1 cellular context compared by ENCODE assay signal in genomic region chr14:23361320-23361719, GRCh38.
TF ChIP-seq lines count a peak whose summit lies in the region.

No MANE protein-coding gene starts in this region.

TF ChIP-seq in GM23338, 12 proteins besides CTCF, POLR2A, EP300 and RAD21 (continued from another document):
- TF ChIP-seq ZNF462 (CRISPR knock-in tag; IDR thresholded peaks at IDR 0.05) (no peak), JUNB (IDR thresholded peaks at IDR 0.05; ENCODE audit: unreplicated experiment) (no peak), REST (IDR thresholded peaks at IDR 0.05; ENCODE audit: unreplicated experiment) (no peak), STAT1 (IDR thresholded peaks at IDR 0.05; ENCODE audit: unreplicated experiment) (no peak)
